In genomic region chr19:22545751-22546150, GRCh38 we compare ENCODE assay signal across 8 cellular contexts.
DNase-seq lines count a peak whose midpoint lies in the region; ATAC-seq lines count a peak whose summit lies in the region.

No MANE protein-coding gene starts in this region.

- intact Hi-C loops in posterior vena cava (cut with DNase I) = no loop called here

- ATAC-seq in GM21447 (IDR thresholded peaks at IDR 0.05; ENCODE audit: unreplicated experiment) = no peak
- ATAC-seq in HG02970 (IDR thresholded peaks at IDR 0.05; ENCODE audit: low FRiP score, unreplicated experiment) = no peak
- ATAC-seq in HG03095 (IDR thresholded peaks at IDR 0.05; ENCODE audit: unreplicated experiment) = no peak

- peak; percentile 65 for DNase-seq in activated effector memory CD4-positive, alpha-beta T cell treated with anti-CD3 and anti-CD28 coated beads, Interleukin-2, amount 50 U/mL, for 16 hours
- no peak for DNase-seq in activated effector memory CD4-positive, alpha-beta T cell treated with Interleukin-2 at 50 U/mL for 16 hours
- DNase-seq in NCI-H1694 treated with DMSO at 0.1 percent for 48 hours (lab: John Stamatoyannopoulos, UW) (peak; percentile 4), dermis blood vessel endothelial cell (peak; percentile 20), posterior vena cava (ENCODE audit: low spot score) (peak; percentile 77)
